In genomic region chr1:101907264-101907663, GRCh38 we compare ENCODE assay signal across 19 cellular contexts.
DNase-seq lines count a peak whose midpoint lies in the region; ATAC-seq and TF ChIP-seq lines count a peak whose summit lies in the region.
"Had no signal": no experiment of that assay in that cellular context is flagged by ENCODE, and none has a peak within 500 bp of the region (broad histone marks: within the 10 kb centered on the region; RNA-seq: fewer than 3 reads in every experiment).

No MANE protein-coding gene starts in this region.

- no peaks in the 10 kb centered on the region for H3K36me3 ChIP-seq in GM23338 (ENCODE audit: insufficient read depth)

- H3K27me3 ChIP-seq in GM23338 (ENCODE audit: insufficient read depth): no peaks in the 10 kb centered on the region

- no peaks in the 10 kb centered on the region for H3K36me3 Mint-ChIP-seq in GM23338 (ENCODE audit: low read depth)
- H3K36me3 Mint-ChIP-seq: CD14-positive monocyte had no signal

- no peaks in the 10 kb centered on the region for H3F3A ChIP-seq in GM23338 (replicated peaks; ENCODE audit: low read depth)

- no peak overlapping the region for H3K27ac Mint-ChIP-seq in GM23338
- H3K27ac Mint-ChIP-seq: CD14-positive monocyte; H9; HFFc6; T-helper 2 cell treated with Interferon-gamma antibody and Interleukin-4, amounts not matched to agents 5 μg/mL and 100 μg/mL, for 36 hours had no signal

- DNase-seq in NCI-H1417 (lab: John Stamatoyannopoulos, UW) (peak in 2 of 3 experiments; percentile 37 to 69), NCI-H1417 treated with DMSO at 0.1 percent for 48 hours (lab: John Stamatoyannopoulos, UW) (no peak), GM23338 (ENCODE audit: low spot score) (peak; percentile 29), NCI-H82 (lab: John Stamatoyannopoulos, UW) (peak; percentile 81), iPS-NIHi7 (ENCODE audit: extremely low spot score) (peak; percentile 10), NK-92 (lab: John Stamatoyannopoulos, UW; ENCODE audit: unreplicated experiment) (no peak), hippocampal formation (lab: John Stamatoyannopoulos, UW) (no peak)
- DNase-seq: EL, H9, HFFc6, Kasumi-1, NCI-H187 treated with DMSO at 0.1 percent for 48 hours, NCI-H2171 treated with DMSO at 0.1 percent for 48 hours, NCI-H526 treated with DMSO at 0.1 percent for 48 hours, PC-3, Right ventricle myocardium superior had no signal

- ATAC-seq in GM23338: peak; percentile 76
- ATAC-seq: PC-3 had no signal

- H3K4me3 ChIP-seq in GM23338: no peak overlapping the region
- H3K4me3 ChIP-seq: SK-N-MC had no signal

- no peaks in the 10 kb centered on the region for H3K79me2 ChIP-seq in GM23338 (replicated peaks; ENCODE audit: insufficient read depth)

- no peak overlapping the region for H3K4me3 Mint-ChIP-seq in GM23338
- H3K4me3 Mint-ChIP-seq: CD14-positive monocyte; H9; HFFc6; T-helper 2 cell treated with Interferon-gamma antibody and Interleukin-4, amounts not matched to agents 5 μg/mL and 100 μg/mL, for 36 hours had no signal

- H3K27me3 Mint-ChIP-seq in GM23338 (ENCODE audit: insufficient read depth, low read depth, poor library complexity): no peaks in the 10 kb centered on the region

- no peak overlapping the region for H3K27ac ChIP-seq in GM23338 (ENCODE audit: low read depth)
- H3K27ac ChIP-seq: SK-N-MC had no signal

- TF ChIP-seq CTCF in GM23338 (conservative IDR thresholded peaks at IDR 0.05; ENCODE audit: low read depth in 2 of 2): no peak

- H3K4me2 ChIP-seq in GM23338: 0 out of 2 replicates have a peak overlapping the region, but pooled peaks have one; percentile 7

- peaks cover 9% of the 10 kb centered on the region for H3K4me1 ChIP-seq in GM23338 (ENCODE audit: insufficient read depth)

- no peaks in the 10 kb centered on the region for H3K9me2 ChIP-seq in GM23338 (ENCODE audit: insufficient read depth)

- H3K9me3 Mint-ChIP-seq in GM23338: no peaks in the 10 kb centered on the region
- H3K9me3 Mint-ChIP-seq: H9; T-helper 2 cell treated with Interferon-gamma antibody and Interleukin-4, amounts not matched to agents 5 μg/mL and 100 μg/mL, for 36 hours had no signal

- peaks cover 31% of the 10 kb centered on the region for H3K4me1 Mint-ChIP-seq in GM23338
- H3K4me1 Mint-ChIP-seq: CD14-positive monocyte had no signal

- no peaks in the 10 kb centered on the region for H4K20me1 ChIP-seq in GM23338 (replicated peaks; ENCODE audit: insufficient read depth)

- H2AFZ ChIP-seq in GM23338: no peak overlapping the region

TF ChIP-seq in GM23338, 12 proteins besides CTCF, POLR2A, EP300 and RAD21:
- TF ChIP-seq NANOG (IDR thresholded peaks at IDR 0.05; ENCODE audit: borderline replicate concordance) (peak; percentile 57; the same call in 1 of the 2 replicates), JUNB (IDR thresholded peaks at IDR 0.05; ENCODE audit: unreplicated experiment) (no peak)

Comparison
In these comparisons a context has a peak if more than half of its experiments do, and no peak if none do; other contexts are left out.
1. DNase-seq: peak in NCI-H1417 (2 of 3), GM23338 (single experiment), NCI-H82 (single experiment) and iPS-NIHi7 (single experiment); none in NCI-H1417 treated with DMSO at 0.1 percent for 48 hours (single experiment), NK-92 (single experiment) and hippocampal formation (0 of 2).